ENCODE assay signal across 42 cellular contexts in the genomic region with DNA sequence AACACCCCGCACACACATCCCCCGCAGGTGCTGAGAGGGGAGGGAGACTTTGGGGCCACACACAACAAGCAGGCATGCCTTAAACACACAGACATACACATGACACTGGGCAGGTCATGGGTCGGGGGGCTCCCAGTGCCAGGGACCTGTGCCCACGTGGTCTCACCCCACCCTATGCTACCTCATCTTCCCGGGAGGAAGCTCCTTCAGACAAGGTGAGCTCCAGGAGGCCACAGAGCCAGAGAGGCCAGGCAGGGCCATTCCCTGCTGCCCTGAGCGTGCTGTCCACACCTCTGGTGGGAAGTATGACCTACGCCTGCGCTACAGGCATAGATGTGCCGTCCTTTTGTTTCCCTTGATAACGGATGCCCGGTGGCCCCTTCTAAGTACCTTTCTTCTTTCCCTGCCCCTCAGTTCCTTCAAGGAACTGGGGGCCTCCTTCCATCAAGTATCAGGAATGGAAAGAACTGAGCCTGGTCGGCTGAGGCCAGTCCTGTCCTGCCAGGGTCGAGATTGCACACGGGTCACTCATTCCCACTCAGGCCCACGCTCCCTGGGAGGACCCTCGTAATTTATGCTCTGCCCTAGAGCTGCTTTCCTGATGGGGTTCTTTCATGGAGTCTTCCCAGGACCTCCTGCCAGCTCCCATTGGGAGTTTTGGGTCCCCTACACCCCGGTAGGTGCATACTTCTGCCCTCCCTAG. TPM values are rescaled to one million over a fixed set of nuclear protein-coding genes. Genes with fewer than 3 reads are reported as not detected.
"Had no signal": no experiment of that assay in that cellular context is flagged by ENCODE, and none has a peak within 500 bp of the region (broad histone marks: within the 10 kb centered on the region; RNA-seq: fewer than 3 reads in every experiment).

No MANE protein-coding gene starts in this region.

- FAIRE-seq: astrocyte, TTC549 had no signal

- H3K4me1 ChIP-seq: adrenal gland, body of pancreas, breast epithelium had no signal

- H3K36me3 Mint-ChIP-seq: activated CD4-positive, alpha-beta memory T cell treated with anti-CD3 and anti-CD28 coated beads for 36 hours; activated naive CD4-positive, alpha-beta T cell treated with anti-CD3 and anti-CD28 coated beads, Interleukin-2, amount 50 U/mL, for 72 hours; activated naive CD8-positive, alpha-beta T cell treated with anti-CD3 and anti-CD28 coated beads for 36 hours had no signal

- H3K36me3 ChIP-seq: adrenal gland, brain microvascular endothelial cell, breast epithelium, cardiac muscle cell had no signal

- H3K9me3 ChIP-seq: adrenal gland, body of pancreas, breast epithelium had no signal

- H3K9me3 Mint-ChIP-seq: activated B cell treated with CpG ODN at 0.5 μM for 24 hours; activated CD4-positive, alpha-beta memory T cell treated with anti-CD3 and anti-CD28 coated beads for 36 hours; activated CD4-positive, alpha-beta T cell treated with anti-CD3 and anti-CD28 coated beads, Interleukin-2, amount 10 ng/mL, durations not matched to agents 24 days and 14 days; activated CD8-positive, alpha-beta T cell treated with anti-CD3 and anti-CD28 coated beads for 36 hours; activated naive CD4-positive, alpha-beta T cell treated with anti-CD3 and anti-CD28 coated beads for 36 hours; activated naive CD4-positive, alpha-beta T cell treated with anti-CD3 and anti-CD28 coated beads, Interleukin-2, amount 50 U/mL, for 72 hours; activated naive CD8-positive, alpha-beta T cell treated with anti-CD3 and anti-CD28 coated beads for 36 hours; activated T-cell treated with anti-CD3 and anti-CD28 coated beads, Interleukin-2, amount 50 U/mL, for 4 hours; activated T-cell treated with anti-CD3 and anti-CD28 coated beads, Interleukin-2, amount 50 U/mL, for 72 hours; activated T-helper 1 cell treated with anti-CD3 and anti-CD28 coated beads, Interleukin-12 subunit alpha, Interleukin-12 subunit beta, Interleukin-2, Interleukin-4 antibody, amounts not matched to agents 30 ng/mL and 10 ng/mL and 1 ng/mL, durations not matched to agents 14 hours and 24 hours and 36 hours; activated T-helper 17 cell treated with anti-CD3 and anti-CD28 coated beads, Interleukin-2, amount 50 U/mL, for 72 hours; central memory CD8-positive, alpha-beta T cell; T-helper 1 cell treated with Interleukin-12 subunit alpha and Interleukin-12 subunit beta and Interleukin-4 antibody, amounts not matched to agents 30 μg/mL and 1 μg/mL, for 36 hours; T-helper 2 cell treated with Interferon-gamma antibody and Interleukin-4, amounts not matched to agents 5 μg/mL and 100 μg/mL, for 36 hours had no signal

- DNase-seq: activated B cell treated with CpG ODN at 0.5 μM for 24 hours; activated CD4-positive, alpha-beta memory T cell treated with anti-CD3 and anti-CD28 coated beads for 36 hours; activated CD4-positive, alpha-beta T cell treated with anti-CD3 and anti-CD28 coated beads for 4 hours; activated CD4-positive, alpha-beta T cell treated with anti-CD3 and anti-CD28 coated beads, Interleukin-2, amount 10 ng/mL, durations not matched to agents 24 days and 14 days; activated CD4-positive, alpha-beta T cell treated with anti-CD3 and anti-CD28 coated beads, Interleukin-2, amount 50 U/mL, for 1 hour; activated CD4-positive, alpha-beta T cell treated with anti-CD3 and anti-CD28 coated beads, Interleukin-2, amount 50 U/mL, for 4 hours; activated CD4-positive, CD25-positive, alpha-beta regulatory T cell treated with anti-CD3 and anti-CD28 coated beads, Interleukin-2, amount 50 U/mL, for 72 hours; activated CD8-positive, alpha-beta memory T cell treated with anti-CD3 and anti-CD28 coated beads, Interleukin-2, amount 50 U/mL, for 4 hours; activated CD8-positive, alpha-beta T cell treated with anti-CD3 and anti-CD28 coated beads for 36 hours; activated effector memory CD4-positive, alpha-beta T cell treated with anti-CD3 and anti-CD28 coated beads, Interleukin-2, amount 50 U/mL, for 16 hours; activated gamma-delta T cell treated with Interleukin-2 at 50 U/mL for 16 hours; activated naive CD4-positive, alpha-beta T cell; activated naive CD4-positive, alpha-beta T cell treated with anti-CD3 and anti-CD28 coated beads for 36 hours; activated naive CD4-positive, alpha-beta T cell treated with anti-CD3 and anti-CD28 coated beads, Interleukin-2, amount 50 U/mL, for 16 hours; activated naive CD8-positive, alpha-beta T cell treated with anti-CD3 and anti-CD28 coated beads for 36 hours; activated T-cell treated with anti-CD3 and anti-CD28 coated beads for 4 hours; activated T-cell treated with anti-CD3 and anti-CD28 coated beads, Interleukin-2, amount 50 U/mL, for 1 hour; activated T-cell treated with anti-CD3 and anti-CD28 coated beads, Interleukin-2, amount 50 U/mL, for 4 hours; activated T-cell treated with anti-CD3 and anti-CD28 coated beads, Interleukin-2, amount 50 U/mL, for 72 hours; adrenal gland; amniotic stem cell; body of pancreas; brain microvascular endothelial cell; caudate nucleus; cerebellar nuclear complex; T-helper 1 cell; T-helper 2 cell; T-helper 9 cell had no signal

- H3K4me3 ChIP-seq: adrenal gland, body of pancreas, breast epithelium, cardiac muscle cell had no signal

- H3K27me3 Mint-ChIP-seq: activated B cell treated with CpG ODN at 0.5 μM for 24 hours; central memory CD8-positive, alpha-beta T cell had no signal

- H3K4me1 Mint-ChIP-seq: activated B cell treated with CpG ODN at 0.5 μM for 24 hours; activated CD4-positive, alpha-beta T cell treated with anti-CD3 and anti-CD28 coated beads, Interleukin-2, amount 10 ng/mL, durations not matched to agents 24 days and 14 days; activated naive CD8-positive, alpha-beta T cell treated with anti-CD3 and anti-CD28 coated beads for 36 hours; activated T-helper 17 cell treated with anti-CD3 and anti-CD28 coated beads, Interleukin-2, amount 50 U/mL, for 72 hours; central memory CD8-positive, alpha-beta T cell had no signal

- ATAC-seq: activated CD8-positive, alpha-beta T cell treated with anti-CD3 and anti-CD28 coated beads for 36 hours; activated naive CD4-positive, alpha-beta T cell treated with anti-CD3 and anti-CD28 coated beads, Interleukin-2, amount 50 U/mL, for 72 hours; activated T-cell treated with anti-CD3 and anti-CD28 coated beads, Interleukin-2, amount 50 U/mL, for 4 hours; activated T-cell treated with anti-CD3 and anti-CD28 coated beads, Interleukin-2, amount 50 U/mL, for 72 hours; activated T-helper 17 cell treated with anti-CD3 and anti-CD28 coated beads, Interleukin-2, amount 50 U/mL, for 72 hours; body of pancreas had no signal

- H3K27ac ChIP-seq: adrenal gland, body of pancreas, brain microvascular endothelial cell, breast epithelium, cardiac muscle cell, VCaP had no signal

- H3K4me3 Mint-ChIP-seq: activated B cell treated with CpG ODN at 0.5 μM for 24 hours; activated CD4-positive, alpha-beta memory T cell treated with anti-CD3 and anti-CD28 coated beads for 36 hours; activated CD4-positive, alpha-beta T cell treated with anti-CD3 and anti-CD28 coated beads, Interleukin-2, amount 10 ng/mL, durations not matched to agents 24 days and 14 days; activated CD8-positive, alpha-beta T cell treated with anti-CD3 and anti-CD28 coated beads for 36 hours; activated naive CD4-positive, alpha-beta T cell treated with anti-CD3 and anti-CD28 coated beads for 36 hours; activated naive CD8-positive, alpha-beta T cell treated with anti-CD3 and anti-CD28 coated beads for 36 hours; activated T-cell treated with anti-CD3 and anti-CD28 coated beads, Interleukin-2, amount 50 U/mL, for 4 hours; activated T-cell treated with anti-CD3 and anti-CD28 coated beads, Interleukin-2, amount 50 U/mL, for 72 hours; activated T-helper 1 cell treated with anti-CD3 and anti-CD28 coated beads, Interleukin-12 subunit alpha, Interleukin-12 subunit beta, Interleukin-2, Interleukin-4 antibody, amounts not matched to agents 30 ng/mL and 10 ng/mL and 1 ng/mL, durations not matched to agents 14 hours and 24 hours and 36 hours; activated T-helper 17 cell treated with anti-CD3 and anti-CD28 coated beads, Interleukin-2, amount 50 U/mL, for 72 hours; central memory CD8-positive, alpha-beta T cell; T-helper 1 cell treated with Interleukin-12 subunit alpha and Interleukin-12 subunit beta and Interleukin-4 antibody, amounts not matched to agents 30 μg/mL and 1 μg/mL, for 36 hours; T-helper 2 cell treated with Interferon-gamma antibody and Interleukin-4, amounts not matched to agents 5 μg/mL and 100 μg/mL, for 36 hours had no signal

- H3K27me3 ChIP-seq: brain microvascular endothelial cell, cardiac muscle cell had no signal

- H3K27ac Mint-ChIP-seq: activated B cell treated with CpG ODN at 0.5 μM for 24 hours; activated CD4-positive, alpha-beta memory T cell treated with anti-CD3 and anti-CD28 coated beads for 36 hours; activated CD4-positive, alpha-beta T cell treated with anti-CD3 and anti-CD28 coated beads, Interleukin-2, amount 10 ng/mL, durations not matched to agents 24 days and 14 days; activated CD8-positive, alpha-beta T cell treated with anti-CD3 and anti-CD28 coated beads for 36 hours; activated naive CD4-positive, alpha-beta T cell treated with anti-CD3 and anti-CD28 coated beads for 36 hours; activated naive CD4-positive, alpha-beta T cell treated with anti-CD3 and anti-CD28 coated beads, Interleukin-2, amount 50 U/mL, for 72 hours; activated naive CD8-positive, alpha-beta T cell treated with anti-CD3 and anti-CD28 coated beads for 36 hours; activated T-cell treated with anti-CD3 and anti-CD28 coated beads, Interleukin-2, amount 50 U/mL, for 72 hours; activated T-helper 1 cell treated with anti-CD3 and anti-CD28 coated beads, Interleukin-12 subunit alpha, Interleukin-12 subunit beta, Interleukin-2, Interleukin-4 antibody, amounts not matched to agents 30 ng/mL and 10 ng/mL and 1 ng/mL, durations not matched to agents 14 hours and 24 hours and 36 hours; activated T-helper 17 cell treated with anti-CD3 and anti-CD28 coated beads, Interleukin-2, amount 50 U/mL, for 72 hours; T-helper 1 cell treated with Interleukin-12 subunit alpha and Interleukin-12 subunit beta and Interleukin-4 antibody, amounts not matched to agents 30 μg/mL and 1 μg/mL, for 36 hours; T-helper 2 cell treated with Interferon-gamma antibody and Interleukin-4, amounts not matched to agents 5 μg/mL and 100 μg/mL, for 36 hours had no signal

RNA-seq across cellular contexts. Expression of a gene that starts 4.7 kb away (rescaled TPM):
- total RNA-seq: activated B cell treated with CpG ODN at 0.5 μM for 24 hours; activated CD4-positive, alpha-beta memory T cell treated with anti-CD3 and anti-CD28 coated beads for 36 hours; activated CD8-positive, alpha-beta memory T cell treated with anti-CD3 and anti-CD28 coated beads for 36 hours; activated CD8-positive, alpha-beta T cell treated with anti-CD3 and anti-CD28 coated beads for 36 hours; activated naive CD4-positive, alpha-beta T cell treated with anti-CD3 and anti-CD28 coated beads for 36 hours; activated naive CD4-positive, alpha-beta T cell treated with anti-CD3 and anti-CD28 coated beads, Interleukin-2, amount 50 U/mL, for 72 hours; activated naive CD8-positive, alpha-beta T cell treated with anti-CD3 and anti-CD28 coated beads for 36 hours; activated T-cell treated with anti-CD3 and anti-CD28 coated beads, Interleukin-2, amount 50 U/mL, for 4 hours; activated T-cell treated with anti-CD3 and anti-CD28 coated beads, Interleukin-2, amount 50 U/mL, for 72 hours; activated T-helper 17 cell treated with anti-CD3 and anti-CD28 coated beads, Interleukin-2, amount 50 U/mL, for 72 hours; aorta; astrocyte; body of pancreas; breast epithelium; cardiac muscle cell; chondrocyte had no signal
- polyA plus RNA-seq: adrenal gland, aorta, cardiac muscle cell had no signal
